Comparison of ENCODE assay signal across 1 cellular context in the genomic region with DNA sequence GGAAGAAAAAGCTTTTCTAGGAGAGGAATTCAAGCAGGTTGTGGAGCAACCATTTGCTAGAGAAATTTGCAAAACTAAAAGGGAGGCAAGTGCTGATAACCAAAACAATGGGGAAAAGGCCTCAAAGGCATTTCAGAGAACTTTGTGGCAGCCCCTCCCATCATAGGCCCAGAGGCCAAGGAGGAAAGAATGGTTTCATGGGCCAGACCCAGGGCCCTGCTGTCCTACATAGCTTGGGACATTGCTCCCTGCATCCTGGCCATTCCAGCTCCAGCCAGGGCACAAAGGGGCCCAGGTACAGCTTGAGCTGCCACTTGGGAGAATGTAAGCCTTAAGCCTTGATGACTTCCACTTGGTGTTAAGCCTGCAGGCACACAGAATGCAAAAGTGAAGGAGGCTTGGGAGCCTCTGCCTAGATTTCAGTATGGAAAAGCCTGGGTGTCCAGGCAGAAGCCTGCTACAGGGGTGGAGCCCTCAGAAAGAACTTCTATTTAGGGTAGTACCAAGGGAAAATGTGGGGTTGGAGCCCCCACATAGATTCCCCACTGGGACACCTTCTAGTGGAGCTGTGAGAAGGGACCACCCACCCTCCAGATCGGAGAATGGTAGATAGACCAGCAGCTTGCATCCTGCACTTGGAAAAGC.
TF ChIP-seq lines count a peak whose summit lies in the region.

No MANE protein-coding gene starts in this region.

TF ChIP-seq in GM23338, 12 proteins besides CTCF, POLR2A, EP300 and RAD21 (continued from another document):
- TF ChIP-seq, protein P1, sequence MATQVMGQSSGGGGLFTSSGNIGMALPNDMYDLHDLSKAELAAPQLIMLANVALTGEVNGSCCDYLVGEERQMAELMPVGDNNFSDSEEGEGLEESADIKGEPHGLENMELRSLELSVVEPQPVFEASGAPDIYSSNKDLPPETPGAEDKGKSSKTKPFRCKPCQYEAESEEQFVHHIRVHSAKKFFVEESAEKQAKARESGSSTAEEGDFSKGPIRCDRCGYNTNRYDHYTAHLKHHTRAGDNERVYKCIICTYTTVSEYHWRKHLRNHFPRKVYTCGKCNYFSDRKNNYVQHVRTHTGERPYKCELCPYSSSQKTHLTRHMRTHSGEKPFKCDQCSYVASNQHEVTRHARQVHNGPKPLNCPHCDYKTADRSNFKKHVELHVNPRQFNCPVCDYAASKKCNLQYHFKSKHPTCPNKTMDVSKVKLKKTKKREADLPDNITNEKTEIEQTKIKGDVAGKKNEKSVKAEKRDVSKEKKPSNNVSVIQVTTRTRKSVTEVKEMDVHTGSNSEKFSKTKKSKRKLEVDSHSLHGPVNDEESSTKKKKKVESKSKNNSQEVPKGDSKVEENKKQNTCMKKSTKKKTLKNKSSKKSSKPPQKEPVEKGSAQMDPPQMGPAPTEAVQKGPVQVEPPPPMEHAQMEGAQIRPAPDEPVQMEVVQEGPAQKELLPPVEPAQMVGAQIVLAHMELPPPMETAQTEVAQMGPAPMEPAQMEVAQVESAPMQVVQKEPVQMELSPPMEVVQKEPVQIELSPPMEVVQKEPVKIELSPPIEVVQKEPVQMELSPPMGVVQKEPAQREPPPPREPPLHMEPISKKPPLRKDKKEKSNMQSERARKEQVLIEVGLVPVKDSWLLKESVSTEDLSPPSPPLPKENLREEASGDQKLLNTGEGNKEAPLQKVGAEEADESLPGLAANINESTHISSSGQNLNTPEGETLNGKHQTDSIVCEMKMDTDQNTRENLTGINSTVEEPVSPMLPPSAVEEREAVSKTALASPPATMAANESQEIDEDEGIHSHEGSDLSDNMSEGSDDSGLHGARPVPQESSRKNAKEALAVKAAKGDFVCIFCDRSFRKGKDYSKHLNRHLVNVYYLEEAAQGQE (IDR thresholded peaks at IDR 0.05; ENCODE audit: unreplicated experiment), result no peak
- TF ChIP-seq ZNF331 (CRISPR knock-in tag; IDR thresholded peaks at IDR 0.05; ENCODE audit: low read depth), result no peak
